In genomic region chr11:27153136-27153535, GRCh38 we compare ENCODE assay signal across 24 cellular contexts.
DNase-seq lines count a peak whose midpoint lies in the region; ATAC-seq and TF ChIP-seq lines count a peak whose summit lies in the region.
"Had no signal": no experiment of that assay in that cellular context is flagged by ENCODE, and none has a peak within 500 bp of the region (broad histone marks: within the 10 kb centered on the region; RNA-seq: fewer than 3 reads in every experiment).

No MANE protein-coding gene starts in this region.

- WGBS in mammary epithelial cell (ENCODE audit: low coverage, missing lambda C conversion rate): 79% methylated on average over 1 of the region's 1 CpG

- in situ Hi-C loops in mammary epithelial cell (cut with MboI; ENCODE audit: low sequenced_read_pairs in 2 of 2): loop anchor here (10.0 to 25.0 kb wide), 4 partner anchors 398 to 858 kb away; partner anchors contain the start of gene MUC15 (in 1 of the 2)

- ATAC-seq in GM18517 (IDR thresholded peaks at IDR 0.05; ENCODE audit: unreplicated experiment): no peak
- ATAC-seq: PC-3, SK-N-SH treated with all-trans-retinoic acid at 6 μM for 48 hours, T-cell had no signal

- H3K27me3 ChIP-seq in mammary epithelial cell (ENCODE audit: insufficient read depth, low read length) (no peaks in the 10 kb centered on the region), breast epithelium (no peaks in the 10 kb centered on the region)

- H3K27ac ChIP-seq in mammary epithelial cell (ENCODE audit: insufficient read depth, low read depth, low read length): no peak overlapping the region
- H3K27ac ChIP-seq in breast epithelium: no peak overlapping the region
- H3K27ac ChIP-seq: C4-2B, RWPE1 had no signal

- DNase-seq in mammary epithelial cell: peak; percentile 28
- no peak for DNase-seq in breast epithelium (ENCODE audit: low spot score in 2 of 2)
- DNase-seq in RPMI7951 (ENCODE audit: low read depth): peak; percentile 37
- peak; percentile 10 for DNase-seq in foreskin melanocyte
- no peak for DNase-seq in nucleus accumbens (lab: John Stamatoyannopoulos, UW)
- DNase-seq in stimulated activated CD4-positive, alpha-beta T cell treated with anti-CD3 and anti-CD28 coated beads, Interleukin-2, amount 100 ng/mL, for 24 hours: no peak
- no peak for DNase-seq in ecto neural progenitor cell (ENCODE audit: low spot score)
- DNase-seq: DMS53, EL, GF-D8, H7, NCI-H1105, NCI-H146, NCI-H2029 treated with DMSO at 0.1 percent for 48 hours, NCI-H226, NCI-H510A treated with DMSO at 0.1 percent for 48 hours, NCI-H748 treated with DMSO at 0.1 percent for 48 hours, PC-3, SIG-M5, T-cell had no signal

- no peaks in the 10 kb centered on the region for H3K36me3 ChIP-seq in mammary epithelial cell (ENCODE audit: insufficient read depth, low read length)
- H3K36me3 ChIP-seq in breast epithelium: no peaks in the 10 kb centered on the region

- dilution Hi-C loops in mammary epithelial cell (cut with HindIII; ENCODE audit: low sequenced_read_pairs): no loop called here

- H4K20me1 ChIP-seq in mammary epithelial cell (ENCODE audit: insufficient read depth, low read length): no peaks in the 10 kb centered on the region

- TF ChIP-seq CTCF in mammary epithelial cell (conservative IDR thresholded peaks at IDR 0.05 in 1 of 2, IDR thresholded peaks at IDR 0.05 in 1 of 2; ENCODE audit: extremely low read depth in 1 of 2, insufficient read depth in 1 of 2, low read depth in 1 of 2, low read length in 2 of 2) (no peak), breast epithelium (IDR thresholded peaks at IDR 0.05) (no peak)

- BruUV-seq in mammary epithelial cell (replicated peaks; lab: Mats Ljungman, UMichigan): no TSS peak

- CTCF ChIA-PET in mammary epithelial cell (lab: Charles Lee; ENCODE audit: low non-redundant PET): no interaction called here

- TF ChIP-seq POLR2A in breast epithelium (IDR thresholded peaks at IDR 0.05): no peak

- no peak overlapping the region for H2AFZ ChIP-seq in mammary epithelial cell (ENCODE audit: low read depth, low read length)

- intact Hi-C loops in mammary epithelial cell (cut with micrococcal nuclease): no loop called here
- intact Hi-C loops in breast epithelium (cut with DNase I; ENCODE audit: low total_unique reads): no loop called here

- no peak overlapping the region for H3K9ac ChIP-seq in mammary epithelial cell (ENCODE audit: insufficient read depth, low read length)

- H3K9me3 ChIP-seq in mammary epithelial cell (replicated peaks; ENCODE audit: insufficient read depth, low read length) (no peaks in the 10 kb centered on the region), breast epithelium (no peaks in the 10 kb centered on the region)

- H3K4me3 ChIP-seq in mammary epithelial cell (replicated peaks in 1 of 3; ENCODE audit: insufficient read depth in 1 of 3, low read depth in 2 of 3, low read length in 3 of 3) (no peak overlapping the region), breast epithelium (no peak overlapping the region)

- H3K4me1 ChIP-seq in mammary epithelial cell (ENCODE audit: insufficient read depth, low read length) (no peaks in the 10 kb centered on the region), breast epithelium (no peaks in the 10 kb centered on the region)

- no peak overlapping the region for H3K4me2 ChIP-seq in mammary epithelial cell (ENCODE audit: insufficient read depth, low read depth, low read length)

- no peaks in the 10 kb centered on the region for H3K79me2 ChIP-seq in mammary epithelial cell (ENCODE audit: insufficient read depth, low read length)

Comparison
In these comparisons a context has a peak if more than half of its experiments do, and no peak if none do; other contexts are left out.
1. DNase-seq: peak in mammary epithelial cell (single experiment), RPMI7951 (single experiment) and foreskin melanocyte (single experiment); none in breast epithelium (0 of 2), nucleus accumbens (0 of 56), stimulated activated CD4-positive, alpha-beta T cell treated with anti-CD3 and anti-CD28 coated beads, Interleukin-2, amount 100 ng/mL, for 24 hours (0 of 2) and ecto neural progenitor cell (single experiment).